1 cellular context compared by ENCODE assay signal in the genomic region with DNA sequence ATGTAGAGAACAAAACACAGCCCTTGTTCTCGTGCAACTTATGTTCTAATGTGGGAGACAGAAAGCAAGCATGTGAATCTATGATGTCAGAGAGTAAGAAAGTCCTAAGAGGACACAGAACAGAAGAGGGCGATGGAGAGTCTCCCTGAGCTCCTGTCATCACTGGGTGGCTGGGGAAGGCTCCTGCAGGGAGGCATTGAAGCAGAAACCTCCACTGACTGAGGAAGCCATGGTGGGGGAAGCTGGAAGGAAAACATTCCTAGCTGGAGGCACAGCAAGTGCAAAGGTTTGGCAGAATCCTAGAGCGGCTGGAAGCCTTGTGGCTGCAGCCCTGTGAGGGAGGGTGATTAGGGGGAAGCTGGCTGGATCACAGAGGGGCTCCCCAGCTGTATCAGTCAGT.
TF ChIP-seq lines count a peak whose summit lies in the region.

No MANE protein-coding gene starts in this region.

TF ChIP-seq in HepG2, 621 proteins besides CTCF, POLR2A, EP300 and RAD21 (continued from another document):
- TF ChIP-seq, protein P1, sequence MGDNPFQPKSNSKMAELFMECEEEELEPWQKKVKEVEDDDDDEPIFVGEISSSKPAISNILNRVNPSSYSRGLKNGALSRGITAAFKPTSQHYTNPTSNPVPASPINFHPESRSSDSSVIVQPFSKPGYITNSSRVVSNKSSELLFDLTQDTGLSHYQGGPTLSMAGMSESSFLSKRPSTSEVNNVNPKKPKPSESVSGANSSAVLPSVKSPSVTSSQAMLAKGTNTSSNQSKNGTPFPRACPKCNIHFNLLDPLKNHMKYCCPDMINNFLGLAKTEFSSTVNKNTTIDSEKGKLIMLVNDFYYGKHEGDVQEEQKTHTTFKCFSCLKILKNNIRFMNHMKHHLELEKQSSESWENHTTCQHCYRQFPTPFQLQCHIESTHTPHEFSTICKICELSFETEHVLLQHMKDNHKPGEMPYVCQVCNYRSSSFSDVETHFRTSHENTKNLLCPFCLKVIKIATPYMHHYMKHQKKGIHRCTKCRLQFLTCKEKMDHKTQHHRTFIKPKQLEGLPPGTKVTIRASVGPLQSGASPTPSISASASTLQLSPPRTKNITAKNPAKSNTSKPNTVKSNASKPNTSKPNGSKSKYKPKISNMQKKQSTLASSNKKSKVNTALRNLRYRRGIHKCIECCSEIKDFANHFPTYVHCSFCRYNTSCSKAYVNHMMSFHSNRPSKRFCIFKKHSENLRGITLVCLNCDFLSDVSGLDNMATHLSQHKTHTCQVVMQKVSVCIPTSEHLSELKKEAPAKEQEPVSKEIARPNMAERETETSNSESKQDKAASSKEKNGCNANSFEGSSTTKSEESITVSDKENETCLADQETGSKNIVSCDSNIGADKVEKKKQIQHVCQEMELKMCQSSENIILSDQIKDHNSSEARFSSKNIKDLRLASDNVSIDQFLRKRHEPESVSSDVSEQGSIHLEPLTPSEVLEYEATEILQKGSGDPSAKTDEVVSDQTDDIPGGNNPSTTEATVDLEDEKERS (CRISPR knock-in tag; IDR thresholded peaks at IDR 0.05): no peak
- TF ChIP-seq TCF7L2 (IDR thresholded peaks at IDR 0.05; ENCODE audit: low read depth, low read length) (no peak), ZNF333 (CRISPR knock-in tag; IDR thresholded peaks at IDR 0.05; ENCODE audit: borderline replicate concordance) (no peak), ZBTB33 (CRISPR knock-in tag; IDR thresholded peaks at IDR 0.05) (no peak)
- TF ChIP-seq, protein P2, sequence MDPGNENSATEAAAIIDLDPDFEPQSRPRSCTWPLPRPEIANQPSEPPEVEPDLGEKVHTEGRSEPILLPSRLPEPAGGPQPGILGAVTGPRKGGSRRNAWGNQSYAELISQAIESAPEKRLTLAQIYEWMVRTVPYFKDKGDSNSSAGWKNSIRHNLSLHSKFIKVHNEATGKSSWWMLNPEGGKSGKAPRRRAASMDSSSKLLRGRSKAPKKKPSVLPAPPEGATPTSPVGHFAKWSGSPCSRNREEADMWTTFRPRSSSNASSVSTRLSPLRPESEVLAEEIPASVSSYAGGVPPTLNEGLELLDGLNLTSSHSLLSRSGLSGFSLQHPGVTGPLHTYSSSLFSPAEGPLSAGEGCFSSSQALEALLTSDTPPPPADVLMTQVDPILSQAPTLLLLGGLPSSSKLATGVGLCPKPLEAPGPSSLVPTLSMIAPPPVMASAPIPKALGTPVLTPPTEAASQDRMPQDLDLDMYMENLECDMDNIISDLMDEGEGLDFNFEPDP (CRISPR knock-in tag; conservative IDR thresholded peaks at IDR 0.05): no peak
TF ChIP-seq in HepG2: peak in this region for 3.
